ENCODE assay signal across 8 cellular contexts in genomic region chr13:33723772-33724435, GRCh38.
DNase-seq lines count a peak whose midpoint lies in the region; ATAC-seq, FAIRE-seq and TF ChIP-seq lines count a peak whose summit lies in the region.

No MANE protein-coding gene starts in this region.

- H3K27ac Mint-ChIP-seq in activated T-helper 17 cell treated with anti-CD3 and anti-CD28 coated beads, Interleukin-2, amount 50 U/mL, for 72 hours, result peak overlapping the region; percentile 87

- no peak overlapping the region for H2BK15ac ChIP-seq in neuronal stem cell (ENCODE audit: low read length)

- H3K9me2 ChIP-seq in Loucy (replicated peaks; ENCODE audit: low read depth, low read length), result no peaks in the 10 kb centered on the region

- peaks cover 21% of the 10 kb centered on the region for H3K4me1 Mint-ChIP-seq in activated T-helper 17 cell treated with anti-CD3 and anti-CD28 coated beads, Interleukin-2, amount 50 U/mL, for 72 hours

- no peaks in the 10 kb centered on the region for H3K27me3 Mint-ChIP-seq in activated T-helper 17 cell treated with anti-CD3 and anti-CD28 coated beads, Interleukin-2, amount 50 U/mL, for 72 hours

- peaks cover 6% of the 10 kb centered on the region for H3K4me1 ChIP-seq in Loucy (ENCODE audit: insufficient read depth, low read length, poor library complexity, severe bottlenecking)
- no peaks in the 10 kb centered on the region for H3K4me1 ChIP-seq in neuronal stem cell (ENCODE audit: control insufficient read depth in 2 of 2, insufficient read depth in 1 of 2, low read depth in 1 of 2, low read length in 2 of 2)
- peaks cover 13% of the 10 kb centered on the region for H3K4me1 ChIP-seq in testis

- no peak overlapping the region for H3K14ac ChIP-seq in neuronal stem cell (ENCODE audit: low read length)

- peak; percentile 79 for DNase-seq in GDM1 (lab: John Stamatoyannopoulos, UW)
- peak; percentile 14 for DNase-seq in H54 (ENCODE audit: insufficient read length, low spot score)
- DNase-seq in RWPE1 (ENCODE audit: low spot score), result peak; percentile 70
- peak; percentile 78 for DNase-seq in fibroblast of the conjunctiva (ENCODE audit: low read depth)
- DNase-seq in neuronal stem cell (ENCODE audit: low spot score), result peak; percentile 70
- DNase-seq in testis, result peak; percentile 92

- H3K79me2 ChIP-seq in Loucy (ENCODE audit: insufficient read depth, low read length), result no peaks in the 10 kb centered on the region

- TF ChIP-seq POLR2A in H54 (IDR thresholded peaks at IDR 0.05; ENCODE audit: low read depth, low read length) (no peak), testis (IDR thresholded peaks at IDR 0.05) (no peak)

- H3K9me3 ChIP-seq in Loucy (ENCODE audit: insufficient read depth, low read depth, low read length) (no peaks in the 10 kb centered on the region), neuronal stem cell (replicated peaks in 1 of 2; ENCODE audit: control insufficient read depth in 2 of 2, insufficient read depth in 1 of 2, low read depth in 1 of 2, low read length in 2 of 2) (no peaks in the 10 kb centered on the region), testis (no peaks in the 10 kb centered on the region)

- no peak overlapping the region for H2BK120ac ChIP-seq in neuronal stem cell (ENCODE audit: low read depth, low read length)

- no peaks in the 10 kb centered on the region for H3F3A ChIP-seq in Loucy (ENCODE audit: low read depth)

- H3K4me2 ChIP-seq in Loucy (ENCODE audit: low read depth, low read length, poor library complexity, severe bottlenecking) (peak overlapping the region; percentile 10), neuronal stem cell (ENCODE audit: insufficient read depth, low read length, poor library complexity, severe bottlenecking) (no peak overlapping the region)

- H3K27ac ChIP-seq in RWPE1 (no peak overlapping the region), neuronal stem cell (replicated peaks; ENCODE audit: low read length) (no peak overlapping the region), testis (peak overlapping the region in 1 of 2 donors; percentile 75)

- intact Hi-C loops in testis (cut with DNase I; ENCODE audit: low total_unique reads), result loop anchor here (5.0 kb wide), 1 partner anchor 182 kb away; no protein-coding TSS in a partner anchor

- peak; percentile 93 for FAIRE-seq in H54 (lab: Jason Lieb, UNC)

- H2AFZ ChIP-seq in Loucy (ENCODE audit: low read length) (no peak overlapping the region), neuronal stem cell (ENCODE audit: low read length) (peak overlapping the region; percentile 25)

- H3K4me3 ChIP-seq in Loucy (ENCODE audit: low read length, poor library complexity, severe bottlenecking) (no peak overlapping the region), neuronal stem cell (ENCODE audit: low read length in 2 of 2) (no peak overlapping the region), testis (no peak overlapping the region)

- no peaks in the 10 kb centered on the region for H3K79me1 ChIP-seq in neuronal stem cell (ENCODE audit: low read depth, low read length)

- no peaks in the 10 kb centered on the region for H3K36me3 ChIP-seq in Loucy (ENCODE audit: insufficient read depth, low read length)
- no peaks in the 10 kb centered on the region for H3K36me3 ChIP-seq in neuronal stem cell (replicated peaks in 1 of 2; ENCODE audit: control insufficient read depth in 2 of 2, insufficient read depth in 2 of 2, low read length in 2 of 2)
- no peaks in the 10 kb centered on the region for H3K36me3 ChIP-seq in testis (ENCODE audit: low read depth, missing control alignments)

- H3K9me3 Mint-ChIP-seq in activated T-helper 17 cell treated with anti-CD3 and anti-CD28 coated beads, Interleukin-2, amount 50 U/mL, for 72 hours, result no peaks in the 10 kb centered on the region

- no peaks in the 10 kb centered on the region for H4K20me1 ChIP-seq in Loucy (ENCODE audit: insufficient read depth, low read length, poor library complexity, severe bottlenecking)

- no peak overlapping the region for H3K23ac ChIP-seq in neuronal stem cell (ENCODE audit: low read depth, low read length, poor library complexity)

- H3K4me3 Mint-ChIP-seq in activated T-helper 17 cell treated with anti-CD3 and anti-CD28 coated beads, Interleukin-2, amount 50 U/mL, for 72 hours, result peak overlapping the region; percentile 66

- CTCF ChIA-PET in RWPE1 (lab: Yijun Ruan, JAX), result interaction anchor here (0.6 to 1.5 kb wide), 14 partner anchors 8 to 1801 kb away, joined by 3 to 7 read pairs (median 4); partner anchors contain the start of gene PDS5B

- no peak overlapping the region for H3K4ac ChIP-seq in neuronal stem cell (ENCODE audit: low read length)

- no peak overlapping the region for H2BK12ac ChIP-seq in neuronal stem cell (ENCODE audit: low read length)

- H2AK5ac ChIP-seq in neuronal stem cell (ENCODE audit: low read depth, low read length), result no peak overlapping the region

- H4K8ac ChIP-seq in neuronal stem cell (ENCODE audit: low read depth, low read length), result no peak overlapping the region

- WGBS in neuronal stem cell (ENCODE audit: extremely low coverage in 2 of 2, insufficient read length in 2 of 2, insufficient replicate concordance in 1 of 2), 2 donors, result no CpG with 5 or more reads among the region's 4 CpGs
- WGBS in testis, 2 donors, result 22 to 24% methylated on average over 4 of the region's 4 CpGs

- H3K9ac ChIP-seq in Loucy (ENCODE audit: low read depth, low read length, poor library complexity, severe bottlenecking) (no peak overlapping the region), neuronal stem cell (ENCODE audit: low read depth, low read length, poor library complexity) (no peak overlapping the region)

- ATAC-seq in activated T-helper 17 cell treated with anti-CD3 and anti-CD28 coated beads, Interleukin-2, amount 50 U/mL, for 72 hours (replicated peaks), result peak; percentile 87

- H3K27me3 ChIP-seq in Loucy (ENCODE audit: insufficient read depth, low read length, poor library complexity, severe bottlenecking) (no peaks in the 10 kb centered on the region), neuronal stem cell (ENCODE audit: control insufficient read depth in 3 of 3, insufficient read depth in 3 of 3, low read depth in 1 of 3, low read length in 3 of 3) (no peaks in the 10 kb centered on the region), testis (no peaks in the 10 kb centered on the region)

- H4K91ac ChIP-seq in neuronal stem cell (ENCODE audit: low read depth, low read length, poor library complexity), result no peak overlapping the region

- no peak overlapping the region for H3K18ac ChIP-seq in neuronal stem cell (ENCODE audit: low read length)

- H2BK5ac ChIP-seq in neuronal stem cell (ENCODE audit: low read length), result no peak overlapping the region

- POLR2A ChIA-PET in RWPE1 (lab: Yijun Ruan, JAX; ENCODE audit: low non-redundant PET), result no interaction called here

- H3K36me3 Mint-ChIP-seq in activated T-helper 17 cell treated with anti-CD3 and anti-CD28 coated beads, Interleukin-2, amount 50 U/mL, for 72 hours (ENCODE audit: low read depth), result no peaks in the 10 kb centered on the region

- TF ChIP-seq CTCF in Loucy (conservative IDR thresholded peaks at IDR 0.05; ENCODE audit: low read length) (peak; percentile 78), RWPE1 (conservative IDR thresholded peaks at IDR 0.05; ENCODE audit: low read depth) (peak; percentile 81), testis (IDR thresholded peaks at IDR 0.05) (peak; percentile 64 to 81 (median 65))

Comparison
In these comparisons a context has a peak if more than half of its experiments do, and no peak if none do; other contexts are left out.
1. DNase-seq: peak in every context shown above with its lines; median percentile 92 in testis; 79 in GDM1; 78 in fibroblast of the conjunctiva; 70 in RWPE1; 70 in neuronal stem cell; 14 in H54.